ENCODE assay signal across 26 cellular contexts in the genomic region with DNA sequence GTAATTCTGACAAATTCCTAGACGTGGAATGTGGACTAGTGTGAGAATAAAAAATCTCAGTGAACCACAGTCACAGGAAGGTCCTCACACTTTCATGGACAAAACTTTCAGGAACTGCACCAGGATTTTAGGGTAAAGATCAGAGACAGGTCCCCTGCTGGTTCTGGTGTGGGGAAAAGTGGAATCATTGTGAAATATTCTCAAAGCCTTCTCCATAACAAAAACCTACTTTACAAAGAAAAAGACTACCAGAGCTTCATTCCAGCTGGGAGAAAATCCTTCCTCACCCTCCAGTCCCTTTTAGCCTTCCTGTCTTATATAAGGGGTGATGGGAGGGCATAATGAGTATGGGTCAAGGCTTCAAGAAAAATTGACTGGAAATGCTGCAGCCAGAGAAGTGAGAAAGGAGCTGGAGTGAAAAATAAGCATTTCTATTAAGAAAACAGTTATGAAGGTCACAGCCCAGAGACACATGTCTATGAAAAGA.
"Had no signal": no experiment of that assay in that cellular context is flagged by ENCODE, and none has a peak within 500 bp of the region (broad histone marks: within the 10 kb centered on the region; RNA-seq: fewer than 3 reads in every experiment).

No MANE protein-coding gene starts in this region.

- H3K27me3 ChIP-seq: neural progenitor cell, ovary, suprapubic skin, tibial artery, upper lobe of right lung had no signal

- H3K4me2 ChIP-seq: neural progenitor cell had no signal

- H3K9ac ChIP-seq: neural progenitor cell had no signal

- H3K27ac Mint-ChIP-seq: mesothelial cell of epicardium; naive B cell; natural killer cell; nephron progenitor cell; neural progenitor cell; progenitor cell of endocrine pancreas; stimulated activated naive CD8-positive, alpha-beta T cell treated with anti-CD3 and anti-CD28 coated beads, Interleukin-15, Interleukin-2, amounts not matched to agents 100 ng/mL and 50 ng/mL, for 24 hours had no signal

- H3K4me1 ChIP-seq: left ventricle myocardium inferior, neural progenitor cell, suprapubic skin, tibial artery, upper lobe of right lung had no signal

- H3K9me3 Mint-ChIP-seq: naive B cell; natural killer cell; nephron progenitor cell; neural progenitor cell; stimulated activated naive CD8-positive, alpha-beta T cell treated with anti-CD3 and anti-CD28 coated beads, Interleukin-15, Interleukin-2, amounts not matched to agents 100 ng/mL and 50 ng/mL, for 24 hours had no signal

- H3K36me3 Mint-ChIP-seq: naive B cell, natural killer cell, neural progenitor cell had no signal

- H3K4me3 Mint-ChIP-seq: mesothelial cell of epicardium; naive B cell; natural killer cell; nephron progenitor cell; neural progenitor cell; stimulated activated naive CD8-positive, alpha-beta T cell treated with anti-CD3 and anti-CD28 coated beads, Interleukin-15, Interleukin-2, amounts not matched to agents 100 ng/mL and 50 ng/mL, for 24 hours had no signal

- H2AFZ ChIP-seq: neural progenitor cell had no signal

- H3K27me3 Mint-ChIP-seq: naive B cell; progenitor cell of endocrine pancreas; stimulated activated naive CD8-positive, alpha-beta T cell treated with anti-CD3 and anti-CD28 coated beads, Interleukin-15, Interleukin-2, amounts not matched to agents 100 ng/mL and 50 ng/mL, for 24 hours had no signal

- H3K4me3 ChIP-seq: left ventricle myocardium inferior, lung, neural progenitor cell, ovary, skin epidermis, suprapubic skin, thoracic aorta, tibial artery, upper lobe of right lung had no signal

- H3K9me3 ChIP-seq: left ventricle myocardium inferior, ovary, suprapubic skin, thoracic aorta, tibial artery, upper lobe of right lung had no signal

- H3K27ac ChIP-seq: left ventricle myocardium inferior, neural progenitor cell, ovary, skin epidermis, suprapubic skin, thoracic aorta, tibial artery, upper lobe of right lung had no signal

- DNase-seq: hippocampal formation; islet precursor cell; left ventricle myocardium inferior; mesendoderm; naive B cell; natural killer cell; nephron progenitor cell; ovary; retina; right cardiac atrium; stimulated activated CD4-positive, alpha-beta T cell treated with anti-CD3 and anti-CD28 coated beads, Interleukin-12 subunit alpha, Interleukin-12 subunit beta, amount 100 ng/mL, for 4 hours; stimulated activated CD4-positive, alpha-beta T cell treated with anti-CD3 and anti-CD28 coated beads, Interleukin-15, amount 100 ng/mL, for 24 hours; stimulated activated CD4-positive, alpha-beta T cell treated with anti-CD3 and anti-CD28 coated beads, Interleukin-2, amount 100 ng/mL, for 24 hours; stimulated activated CD4-positive, alpha-beta T cell treated with anti-CD3 and anti-CD28 coated beads, Interleukin-4, amount 100 ng/mL, for 1 hour; stimulated activated naive CD4-positive, alpha-beta T cell; tibial artery; trophoblast cell; upper lobe of right lung had no signal

- H3K36me3 ChIP-seq: left ventricle myocardium inferior, neural progenitor cell, ovary, suprapubic skin, thoracic aorta, tibial artery, upper lobe of right lung had no signal

- H3K4me1 Mint-ChIP-seq: naive B cell, nephron progenitor cell had no signal
